ENCODE assay signal across 14 cellular contexts in the genomic region with DNA sequence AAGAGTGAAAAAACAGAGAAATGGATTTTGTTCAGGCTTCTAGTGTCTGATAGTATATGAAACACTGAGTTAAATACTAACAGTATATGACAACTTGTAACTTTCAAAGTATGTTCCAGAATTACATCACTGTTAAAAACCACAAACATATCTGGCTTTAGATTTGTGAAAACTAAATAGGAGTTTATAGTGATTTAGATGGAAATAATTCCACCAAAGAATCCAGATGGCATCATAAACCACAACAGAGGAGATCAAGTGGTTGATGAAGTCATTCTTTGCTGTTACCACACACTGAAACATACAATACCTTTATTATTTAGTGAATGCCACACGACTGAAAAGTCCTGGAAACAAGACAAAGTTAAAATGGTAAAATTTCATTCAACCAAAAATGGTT. TPM values are rescaled to one million over a fixed set of nuclear protein-coding genes. Genes with fewer than 3 reads are reported as not detected.
DNase-seq lines count a peak whose midpoint lies in the region; ATAC-seq and TF ChIP-seq lines count a peak whose summit lies in the region.
"Had no signal": no experiment of that assay in that cellular context is flagged by ENCODE, and none has a peak within 500 bp of the region (broad histone marks: within the 10 kb centered on the region; RNA-seq: fewer than 3 reads in every experiment).

No MANE protein-coding gene starts in this region.

- H3K27ac ChIP-seq in hepatocyte = peak overlapping the region; percentile 28
- H3K27ac ChIP-seq: RWPE1, upper lobe of left lung had no signal

- CTCF ChIA-PET in AG04449 (lab: Yijun Ruan, JAX) = interaction anchor here (1.3 to 11.2 kb wide), 3 partner anchors 14 to 184 kb away, joined by 4 to 384 read pairs (median 5); partner anchors contain the start of gene CNN3

- no peaks in the 10 kb centered on the region for H3K36me3 ChIP-seq in hepatocyte (replicated peaks; ENCODE audit: insufficient read depth, low read depth)
- H3K36me3 ChIP-seq: upper lobe of left lung had no signal

- 54% methylated on average over 1 of the region's 1 CpG for WGBS in hepatocyte (ENCODE audit: low lambda C conversion rate, missing lambda C conversion rate)

- H3K4me3 ChIP-seq in AG04449 (ENCODE audit: low read depth, low read length) = no peak overlapping the region
- H3K4me3 ChIP-seq in HFF-Myc (replicated peaks; ENCODE audit: low read depth, low read length) = no peak overlapping the region
- no peak overlapping the region for H3K4me3 ChIP-seq in hepatocyte
- H3K4me3 ChIP-seq: upper lobe of left lung had no signal

- H3K9me2 ChIP-seq in hepatocyte (replicated peaks; ENCODE audit: insufficient read depth) = no peaks in the 10 kb centered on the region

- DNase-seq in AG04449 (ENCODE audit: low read depth, low spot score) = peak; percentile 78
- peak; percentile 58 for DNase-seq in HFF-Myc (ENCODE audit: extremely low read depth, low read depth)
- DNase-seq in amniotic epithelial cell (ENCODE audit: low read depth) = peak; percentile 98
- no peak for DNase-seq in hepatocyte (ENCODE audit: low spot score)
- no peak for DNase-seq in NCI-H69 (lab: John Stamatoyannopoulos, UW)
- no peak for DNase-seq in stimulated activated naive CD4-positive, alpha-beta T cell treated with Interleukin-2 at 50 U/mL for 16 hours (lab: John Stamatoyannopoulos, UW)
- DNase-seq: activated B cell treated with CpG ODN at 0.5 μM for 24 hours, anterior cingulate cortex, GDM1, NCI-H1048, upper lobe of left lung had no signal

- POLR2A ChIA-PET in AG04449 (lab: Yijun Ruan, JAX) = no interaction called here

- TF ChIP-seq CTCF in AG04449 (IDR thresholded peaks at IDR 0.05; ENCODE audit: insufficient read depth, low read length, missing control alignments) = no peak
- no peak for TF ChIP-seq CTCF in HFF-Myc (IDR thresholded peaks at IDR 0.05; ENCODE audit: low read depth, low read length, missing control alignments)
- TF ChIP-seq CTCF in hepatocyte (IDR thresholded peaks at IDR 0.05; ENCODE audit: poor library complexity) = no peak

- no peak overlapping the region for H3K4me2 ChIP-seq in hepatocyte

- H2AFZ ChIP-seq in hepatocyte = no peak overlapping the region

- H4K20me1 ChIP-seq in hepatocyte (ENCODE audit: insufficient read depth, poor library complexity, severe bottlenecking) = no peaks in the 10 kb centered on the region

- H3K9me3 ChIP-seq in hepatocyte (ENCODE audit: low read depth) = no peaks in the 10 kb centered on the region
- H3K9me3 ChIP-seq: upper lobe of left lung had no signal

- H3K4me1 ChIP-seq in hepatocyte (ENCODE audit: insufficient read depth) = no peaks in the 10 kb centered on the region
- H3K4me1 ChIP-seq: upper lobe of left lung had no signal

- ATAC-seq in HG03135 (IDR thresholded peaks at IDR 0.05; ENCODE audit: unreplicated experiment) = no peak
- no peak for ATAC-seq in GM18858 (IDR thresholded peaks at IDR 0.05; ENCODE audit: unreplicated experiment)

- H3K79me2 ChIP-seq in hepatocyte = no peaks in the 10 kb centered on the region

- H3K27me3 ChIP-seq in hepatocyte = no peaks in the 10 kb centered on the region
- H3K27me3 ChIP-seq: upper lobe of left lung had no signal

RNA-seq across cellular contexts. Expression of gene ALG14, which starts 37.2 kb away (rescaled TPM):
- total RNA-seq in hepatocyte = 2.5 and 4.7 TPM in 2 replicates
- 15.2 and 22.5 TPM in 2 replicates for polyA plus RNA-seq in hepatocyte

Comparison
In these comparisons a context has a peak if more than half of its experiments do, and no peak if none do; other contexts are left out.
1. DNase-seq: peak in AG04449 (single experiment), HFF-Myc (single experiment) and amniotic epithelial cell (single experiment); none in hepatocyte (single experiment), NCI-H69 (single experiment) and stimulated activated naive CD4-positive, alpha-beta T cell treated with Interleukin-2 at 50 U/mL for 16 hours (single experiment).